6 cellular contexts compared by ENCODE assay signal in the genomic region with DNA sequence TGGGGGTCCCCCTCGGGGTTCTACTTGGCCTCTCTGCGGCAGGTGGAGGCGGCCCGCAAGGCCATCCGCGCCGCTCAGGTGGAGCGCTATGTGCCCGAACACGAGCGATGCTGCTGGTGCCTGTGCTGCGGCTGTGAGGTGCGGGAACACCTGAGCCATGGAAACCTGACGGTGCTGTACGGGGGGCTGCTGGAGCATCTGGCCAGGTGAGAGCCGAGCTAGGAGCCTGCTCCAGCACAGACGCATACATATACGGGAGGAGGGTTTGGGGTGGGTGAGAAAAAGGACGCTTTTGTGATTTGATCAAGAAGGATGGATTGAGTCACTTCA. TPM values are rescaled to one million over a fixed set of nuclear protein-coding genes. Genes with fewer than 3 reads are reported as not detected.
A peak's percentile ranks its signal among the peaks of the same experiment; 100 is the strongest.
DNase-seq lines count a peak whose midpoint lies in the region; TF ChIP-seq lines count a peak whose summit lies in the region.

No MANE protein-coding gene starts in this region.

- H3K4me3 ChIP-seq in brain microvascular endothelial cell (ENCODE audit: low read depth, low read length) (peak overlapping the region; percentile 82), neural progenitor cell (peak overlapping the region; percentile 91)

- H3K27me3 Mint-ChIP-seq in activated naive CD4-positive, alpha-beta T cell treated with anti-CD3 and anti-CD28 coated beads, Interleukin-2, amount 10 ng/mL, durations not matched to agents 7 days and 5 days: no peaks in the 10 kb centered on the region
- H3K27me3 Mint-ChIP-seq in neural progenitor cell (ENCODE audit: insufficient read depth, low read depth): no peaks in the 10 kb centered on the region

- H3K79me2 ChIP-seq in neural progenitor cell (ENCODE audit: low read depth): peaks cover 60% of the 10 kb centered on the region

- H3K36me3 ChIP-seq in brain microvascular endothelial cell (replicated peaks) (peaks cover 4% of the 10 kb centered on the region), neural progenitor cell (peaks cover 12% of the 10 kb centered on the region)

- no peaks in the 10 kb centered on the region for H4K20me1 ChIP-seq in neural progenitor cell (ENCODE audit: low read depth)

- no peaks in the 10 kb centered on the region for H3K9me3 Mint-ChIP-seq in activated naive CD4-positive, alpha-beta T cell treated with anti-CD3 and anti-CD28 coated beads, Interleukin-2, amount 10 ng/mL, durations not matched to agents 7 days and 5 days
- no peaks in the 10 kb centered on the region for H3K9me3 Mint-ChIP-seq in neural progenitor cell

- H3K4me2 ChIP-seq in neural progenitor cell: peak overlapping the region; percentile 86

- H3K27ac Mint-ChIP-seq in activated naive CD4-positive, alpha-beta T cell treated with anti-CD3 and anti-CD28 coated beads, Interleukin-2, amount 10 ng/mL, durations not matched to agents 7 days and 5 days: peak overlapping the region; percentile 92
- H3K27ac Mint-ChIP-seq in neural progenitor cell: peak overlapping the region; percentile 62

- H3K27me3 ChIP-seq in brain microvascular endothelial cell (replicated peaks) (no peaks in the 10 kb centered on the region), neural progenitor cell (no peaks in the 10 kb centered on the region)

- H3F3A ChIP-seq in neural progenitor cell (ENCODE audit: low read depth): peaks cover 16% of the 10 kb centered on the region

- peak overlapping the region; percentile 85 for H3K4me3 Mint-ChIP-seq in activated naive CD4-positive, alpha-beta T cell treated with anti-CD3 and anti-CD28 coated beads, Interleukin-2, amount 10 ng/mL, durations not matched to agents 7 days and 5 days
- H3K4me3 Mint-ChIP-seq in neural progenitor cell: peak overlapping the region; percentile 99

- no peak overlapping the region for H3K27ac ChIP-seq in brain microvascular endothelial cell
- no peak overlapping the region for H3K27ac ChIP-seq in neural progenitor cell

- no peaks in the 10 kb centered on the region for H3K9me3 ChIP-seq in neural progenitor cell (ENCODE audit: low read depth)

- CTCF ChIA-PET in activated naive CD4-positive, alpha-beta T cell treated with anti-CD3 and anti-CD28 coated beads, Interleukin-2, amount 10 ng/mL, durations not matched to agents 7 days and 5 days (lab: Charles Lee): interaction anchor here (1.0 to 1.6 kb wide), 2 partner anchors 20 to 68 kb away, joined by 3 to 4 read pairs; a partner anchor contains a TSS

- peaks cover 35% of the 10 kb centered on the region for H3K36me3 Mint-ChIP-seq in activated naive CD4-positive, alpha-beta T cell treated with anti-CD3 and anti-CD28 coated beads, Interleukin-2, amount 10 ng/mL, durations not matched to agents 7 days and 5 days
- H3K36me3 Mint-ChIP-seq in neural progenitor cell: peaks cover 22% of the 10 kb centered on the region

- H2AFZ ChIP-seq in neural progenitor cell (replicated peaks): peak overlapping the region; percentile 51

- peaks cover 43% of the 10 kb centered on the region for H3K4me1 Mint-ChIP-seq in activated naive CD4-positive, alpha-beta T cell treated with anti-CD3 and anti-CD28 coated beads, Interleukin-2, amount 10 ng/mL, durations not matched to agents 7 days and 5 days
- H3K4me1 Mint-ChIP-seq in neural progenitor cell: peaks cover 25% of the 10 kb centered on the region

- DNase-seq in activated naive CD4-positive, alpha-beta T cell treated with anti-CD3 and anti-CD28 coated beads, Interleukin-2, amount 10 ng/mL, durations not matched to agents 7 days and 5 days: no peak
- no peak for DNase-seq in activated naive CD4-positive, alpha-beta T cell treated with Interleukin-2 at 50 U/mL for 16 hours
- DNase-seq in brain microvascular endothelial cell (no peak), neural progenitor cell (ENCODE audit: low spot score) (no peak), GDM1 (lab: John Stamatoyannopoulos, UW) (no peak), DMS79 treated with DMSO at 0.1 percent for 48 hours (lab: John Stamatoyannopoulos, UW) (no peak)

- TF ChIP-seq CTCF in brain microvascular endothelial cell (IDR thresholded peaks at IDR 0.05; ENCODE audit: low read depth, low read length, missing control alignments) (no peak), neural progenitor cell (IDR thresholded peaks at IDR 0.05) (no peak)

- in situ Hi-C loops in brain microvascular endothelial cell (cut with HindIII; ENCODE audit: low pct_ligation_motif_present, low sequenced_read_pairs): no loop called here

- H3K9ac ChIP-seq in neural progenitor cell: peak overlapping the region; percentile 65

- peaks cover 14% of the 10 kb centered on the region for H3K4me1 ChIP-seq in neural progenitor cell

RNA-seq across cellular contexts. Expression of a gene that starts 0.4 kb away (rescaled TPM):
- total RNA-seq in neural progenitor cell (ENCODE audit: low replicate concordance): 42.9 and 46.4 TPM in 2 replicates

RNA-seq across cellular contexts. Expression of a gene that starts 19.8 kb away (rescaled TPM):
- 2,482 and 2,538 TPM in 2 replicates for total RNA-seq in neural progenitor cell (ENCODE audit: low replicate concordance)

RNA-seq across cellular contexts. Expression of a gene that starts 20.2 kb away (rescaled TPM):
- 53.5 and 59.5 TPM in 2 replicates for total RNA-seq in neural progenitor cell (ENCODE audit: low replicate concordance)

RNA-seq across cellular contexts. Expression of a gene that starts 26.8 kb away (rescaled TPM):
- not detected in 2 replicates for total RNA-seq in neural progenitor cell (ENCODE audit: low replicate concordance)

RNA-seq across cellular contexts. Expression of a gene that starts 32.3 kb away (rescaled TPM):
- total RNA-seq in neural progenitor cell (ENCODE audit: low replicate concordance): 55.2 and 89.0 TPM in 2 replicates
